In genomic region chr1:242854466-242854865, GRCh38 we compare ENCODE assay signal across 21 cellular contexts.
A peak's percentile ranks its signal among the peaks of the same experiment; 100 is the strongest.
DNase-seq lines count a peak whose midpoint lies in the region; ATAC-seq, FAIRE-seq and TF ChIP-seq lines count a peak whose summit lies in the region.
"Had no signal": no experiment of that assay in that cellular context is flagged by ENCODE, and none has a peak within 500 bp of the region (broad histone marks: within the 10 kb centered on the region; RNA-seq: fewer than 3 reads in every experiment).

No MANE protein-coding gene starts in this region.

- H3K79me2 ChIP-seq in MM.1S (ENCODE audit: low read length), result no peaks in the 10 kb centered on the region
- H3K79me2 ChIP-seq in K562 (ENCODE audit: control insufficient read depth, insufficient read depth, low read length), result no peaks in the 10 kb centered on the region
- no peaks in the 10 kb centered on the region for H3K79me2 ChIP-seq in hepatocyte

- in situ Hi-C loops in K562 (cut with MboI), result no loop called here

- H3K9me2 ChIP-seq in MM.1S (replicated peaks; ENCODE audit: insufficient read depth, low read length) (no peaks in the 10 kb centered on the region), hepatocyte (replicated peaks; ENCODE audit: insufficient read depth) (no peaks in the 10 kb centered on the region)

- no peak for TF ChIP-seq POLR2A in K562 (conservative IDR thresholded peaks at IDR 0.05)

- no TSS peak for BruUV-seq in K562 (replicated peaks; lab: Mats Ljungman, UMichigan)

- TF ChIP-seq EP300 in K562 (IDR thresholded peaks at IDR 0.05; ENCODE audit: low read length), result no peak

- H3K27ac ChIP-seq in BLaER1 (no peak overlapping the region), MM.1S (ENCODE audit: low read length) (no peak overlapping the region), K562 (ENCODE audit: extremely low read depth, low read depth, low read length) (no peak overlapping the region), hepatocyte (no peak overlapping the region)
- H3K27ac ChIP-seq: C4-2B, HL-60, Peyer's patch had no signal

- no peak for FAIRE-seq in K562 (lab: Jason Lieb, UNC)
- FAIRE-seq: GM19239 had no signal

- H2AFZ ChIP-seq in MM.1S (ENCODE audit: low read length) (no peak overlapping the region), K562 (ENCODE audit: low read depth, low read length) (no peak overlapping the region), hepatocyte (no peak overlapping the region)

- H3K4me3 ChIP-seq in BLaER1 (no peak overlapping the region), MM.1S (ENCODE audit: low read length) (no peak overlapping the region), K562 (no peak overlapping the region), hepatocyte (no peak overlapping the region), BE2C (ENCODE audit: low read depth, low read length) (no peak overlapping the region)
- H3K4me3 ChIP-seq: Peyer's patch had no signal

- peak; percentile 51 for DNase-seq in MM.1S
- peak; percentile 94 for DNase-seq in NCI-H2107 treated with DMSO at 0.1 percent for 48 hours (lab: John Stamatoyannopoulos, UW; ENCODE audit: unreplicated experiment)
- no peak for DNase-seq in K562 (ENCODE audit: extremely low read depth in 1 of 4, low spot score in 3 of 4)
- DNase-seq in NCI-H2081 (lab: John Stamatoyannopoulos, UW), result no peak
- no peak for DNase-seq in hepatocyte (ENCODE audit: low spot score)
- no peak for DNase-seq in BE2C
- DNase-seq: ACHN; CD8-positive, alpha-beta memory T cell; EL; GF-D8; GOT3; HCEC 1CT; KG1; NCI-H1417 treated with DMSO at 0.1 percent for 48 hours; NCI-H1930; NCI-H510A; Peyer's patch had no signal

- H3K9me3 ChIP-seq in BLaER1 (peaks cover 4% of the 10 kb centered on the region; the same call in 1 of the 2 replicates), MM.1S (replicated peaks; ENCODE audit: insufficient read depth, low read length) (no peaks in the 10 kb centered on the region), K562 (replicated peaks; ENCODE audit: control insufficient read depth, insufficient read depth, low read depth, low read length) (no peaks in the 10 kb centered on the region), hepatocyte (ENCODE audit: low read depth) (no peaks in the 10 kb centered on the region), BE2C (no peaks in the 10 kb centered on the region)
- H3K9me3 ChIP-seq: Peyer's patch had no signal

- TF ChIP-seq RAD21 in K562 (CRISPR knock-in tag; conservative IDR thresholded peaks at IDR 0.05 in 1 of 2, IDR thresholded peaks at IDR 0.05 in 1 of 2), result no peak

- POLR2A ChIA-PET in K562 (lab: Yijun Ruan, JAX), result no interaction called here

- peaks cover 10% of the 10 kb centered on the region for H3K4me1 ChIP-seq in BLaER1
- H3K4me1 ChIP-seq in MM.1S (ENCODE audit: low read length), result no peaks in the 10 kb centered on the region
- no peaks in the 10 kb centered on the region for H3K4me1 ChIP-seq in K562 (replicated peaks in 1 of 2; ENCODE audit: control insufficient read depth in 2 of 2, insufficient read depth in 2 of 2, low read length in 2 of 2)
- no peaks in the 10 kb centered on the region for H3K4me1 ChIP-seq in hepatocyte (ENCODE audit: insufficient read depth)
- H3K4me1 ChIP-seq in BE2C, result no peaks in the 10 kb centered on the region
- H3K4me1 ChIP-seq: Peyer's patch had no signal

- H4K20me1 ChIP-seq in BLaER1 (no peaks in the 10 kb centered on the region), MM.1S (ENCODE audit: insufficient read depth, low read length) (no peaks in the 10 kb centered on the region), K562 (replicated peaks; ENCODE audit: control insufficient read depth, insufficient read depth, low read length) (no peaks in the 10 kb centered on the region), hepatocyte (ENCODE audit: insufficient read depth, poor library complexity, severe bottlenecking) (no peaks in the 10 kb centered on the region)

- intact Hi-C loops in K562 (cut with micrococcal nuclease), result no loop called here

- no peaks in the 10 kb centered on the region for H3K27me3 ChIP-seq in BLaER1
- H3K27me3 ChIP-seq in MM.1S (replicated peaks; ENCODE audit: insufficient read depth, low read length), result no peaks in the 10 kb centered on the region
- H3K27me3 ChIP-seq in K562 (ENCODE audit: control insufficient read depth in 2 of 2, insufficient read depth in 2 of 2, low read length in 2 of 2), result no peaks in the 10 kb centered on the region
- no peaks in the 10 kb centered on the region for H3K27me3 ChIP-seq in hepatocyte
- no peaks in the 10 kb centered on the region for H3K27me3 ChIP-seq in BE2C
- H3K27me3 ChIP-seq: Peyer's patch had no signal

- TF ChIP-seq CTCF in MM.1S (IDR thresholded peaks at IDR 0.05; ENCODE audit: low read length) (no peak), K562 (IDR thresholded peaks at IDR 0.05 in 2 of 3, conservative IDR thresholded peaks at IDR 0.05 in 1 of 3; ENCODE audit: insufficient read depth in 2 of 3, low read depth in 1 of 3, low read length in 3 of 3) (no peak), hepatocyte (IDR thresholded peaks at IDR 0.05; ENCODE audit: poor library complexity) (no peak), BE2C (IDR thresholded peaks at IDR 0.05; ENCODE audit: low read depth, low read length) (no peak)

- WGBS in K562 (ENCODE audit: insufficient coverage, low coverage, missing lambda C conversion rate), result 0% methylated on average over 3 of the region's 3 CpGs
- WGBS in hepatocyte (ENCODE audit: low lambda C conversion rate, missing lambda C conversion rate), result 85% methylated on average over 3 of the region's 3 CpGs

- CTCF ChIA-PET in K562 (lab: Yijun Ruan, JAX; ENCODE audit: low intra/inter-chr PET ratio), result no interaction called here

- H3K4me2 ChIP-seq in BLaER1 (peak overlapping the region; percentile 29), MM.1S (ENCODE audit: low read depth, low read length) (no peak overlapping the region), K562 (ENCODE audit: insufficient read depth, low read length) (no peak overlapping the region), hepatocyte (no peak overlapping the region)

- no peaks in the 10 kb centered on the region for H3F3A ChIP-seq in MM.1S (ENCODE audit: insufficient read depth, low read length)

- H3K9ac ChIP-seq in BLaER1 (no peak overlapping the region), MM.1S (ENCODE audit: low read length) (no peak overlapping the region), K562 (ENCODE audit: insufficient read depth in 1 of 2, low read depth in 2 of 2, low read length in 2 of 2) (no peak overlapping the region)

- no peaks in the 10 kb centered on the region for H3K36me3 ChIP-seq in BLaER1
- H3K36me3 ChIP-seq in MM.1S (replicated peaks; ENCODE audit: insufficient read depth, low read length), result no peaks in the 10 kb centered on the region
- H3K36me3 ChIP-seq in K562 (ENCODE audit: control insufficient read depth, insufficient read depth, low read length), result no peaks in the 10 kb centered on the region
- H3K36me3 ChIP-seq in hepatocyte (replicated peaks; ENCODE audit: insufficient read depth, low read depth), result no peaks in the 10 kb centered on the region
- H3K36me3 ChIP-seq in BE2C, result no peaks in the 10 kb centered on the region
- H3K36me3 ChIP-seq: Peyer's patch had no signal

- no peaks in the 10 kb centered on the region for H3K9me1 ChIP-seq in K562 (ENCODE audit: control insufficient read depth, insufficient read depth, low read length)

- ATAC-seq in K562, result no peak

TF ChIP-seq in K562, 482 proteins besides CTCF, POLR2A, EP300 and RAD21:
- TF ChIP-seq TRIM24 (IDR thresholded peaks at IDR 0.05), result no peak
- 0 out of 2 replicates have a peak, but pooled peaks have one; percentile 12 for TF ChIP-seq NFIC (IDR thresholded peaks at IDR 0.05)

Comparison
In these comparisons a context has a peak if more than half of its experiments do, and no peak if none do; other contexts are left out.
1. DNase-seq: peak in MM.1S (single experiment) and NCI-H2107 treated with DMSO at 0.1 percent for 48 hours (single experiment); none in K562 (0 of 4), NCI-H2081 (0 of 2), hepatocyte (single experiment) and BE2C (single experiment).